Comparison of ENCODE assay signal across 8 cellular contexts in genomic region chr3:133578548-133579191, GRCh38. TPM values are rescaled to one million over a fixed set of nuclear protein-coding genes. Genes with fewer than 3 reads are reported as not detected.
A peak's percentile ranks its signal among the peaks of the same experiment; 100 is the strongest.
DNase-seq lines count a peak whose midpoint lies in the region; ATAC-seq, FAIRE-seq and TF ChIP-seq lines count a peak whose summit lies in the region.

No MANE protein-coding gene starts in this region.

- no peak overlapping the region for H3K18ac ChIP-seq in IMR-90 (ENCODE audit: low read depth, low read length)

- in situ Hi-C loops in IMR-90 (cut with MboI; ENCODE audit: low sequenced_read_pairs), result loop anchor here (5.0 kb wide), 1 partner anchor 111 kb away; no protein-coding TSS in a partner anchor
- in situ Hi-C loops in brain microvascular endothelial cell (cut with HindIII; ENCODE audit: low pct_ligation_motif_present, low sequenced_read_pairs), result loop anchor here (25.0 kb wide), 1 partner anchor 91 kb away; no protein-coding TSS in a partner anchor

- H3K9me3 ChIP-seq in CD8-positive, alpha-beta memory T cell (ENCODE audit: low read length), result no peaks in the 10 kb centered on the region
- no peaks in the 10 kb centered on the region for H3K9me3 ChIP-seq in IMR-90 (ENCODE audit: control insufficient read depth, insufficient read depth, low read length)
- no peaks in the 10 kb centered on the region for H3K9me3 ChIP-seq in naive thymus-derived CD4-positive, alpha-beta T cell (ENCODE audit: control insufficient read depth in 2 of 3, low read length in 3 of 3)

- BruUV-seq in IMR-90 (replicated peaks; lab: Mats Ljungman, UMichigan), result no TSS peak

- H3K27ac Mint-ChIP-seq in CD8-positive, alpha-beta memory T cell, result peak overlapping the region; percentile 4 to 95 (median 81)
- peak overlapping the region in 4 of 9 donors; percentile 31 to 86 (median 61) for H3K27ac Mint-ChIP-seq in naive thymus-derived CD4-positive, alpha-beta T cell

- H2BK15ac ChIP-seq in IMR-90 (ENCODE audit: low read depth, low read length), result no peak overlapping the region

- no peak overlapping the region for H4K91ac ChIP-seq in IMR-90 (ENCODE audit: insufficient read depth, low read depth, low read length)

- no peak overlapping the region for H2BK20ac ChIP-seq in IMR-90 (ENCODE audit: low read depth, low read length)

- no peak overlapping the region for H2AFZ ChIP-seq in IMR-90 (replicated peaks; ENCODE audit: low read length, poor library complexity)

- H3K4me2 ChIP-seq in IMR-90 (ENCODE audit: low read depth, low read length), result peak overlapping the region; percentile 70

- no peak overlapping the region for H2AK5ac ChIP-seq in IMR-90 (ENCODE audit: low read depth, low read length)

- no peak overlapping the region for H3K27ac ChIP-seq in CD8-positive, alpha-beta memory T cell (ENCODE audit: low read depth, low read length)
- H3K27ac ChIP-seq in IMR-90 (ENCODE audit: insufficient read depth, low read length), result no peak overlapping the region
- H3K27ac ChIP-seq in brain microvascular endothelial cell, result no peak overlapping the region
- no peak overlapping the region for H3K27ac ChIP-seq in naive thymus-derived CD4-positive, alpha-beta T cell (ENCODE audit: low read depth, low read length)

- no peak overlapping the region for H2AK9ac ChIP-seq in IMR-90 (replicated peaks; ENCODE audit: low read depth, low read length, poor library complexity)

- no peak overlapping the region for H3K4ac ChIP-seq in IMR-90 (ENCODE audit: low read depth, low read length)

- peaks cover 8 to 87% (median 20%) of the 10 kb centered on the region in 3 donors for H3K36me3 Mint-ChIP-seq in CD8-positive, alpha-beta memory T cell
- peaks cover 4 to 43% (median 21%) of the 10 kb centered on the region in 5 donors for H3K36me3 Mint-ChIP-seq in naive thymus-derived CD4-positive, alpha-beta T cell

- DNase-seq in CD8-positive, alpha-beta memory T cell, result no peak
- DNase-seq in IMR-90, result peak; percentile 55
- DNase-seq in brain microvascular endothelial cell, result no peak
- no peak for DNase-seq in naive thymus-derived CD4-positive, alpha-beta T cell
- DNase-seq in NCI-H526 (lab: John Stamatoyannopoulos, UW), result no peak
- no peak for DNase-seq in midbrain (lab: John Stamatoyannopoulos, UW)
- DNase-seq in H54 (ENCODE audit: insufficient read length, low spot score), result no peak

- H3K9ac ChIP-seq in IMR-90 (ENCODE audit: low read depth, low read length), result no peak overlapping the region; the same call in 1 of the 2 replicates

- peaks cover 72 to 87% (median 85%) of the 10 kb centered on the region in 3 donors for H3K4me1 Mint-ChIP-seq in CD8-positive, alpha-beta memory T cell
- peaks cover 45 to 83% (median 76%) of the 10 kb centered on the region in 7 donors for H3K4me1 Mint-ChIP-seq in naive thymus-derived CD4-positive, alpha-beta T cell

- peak overlapping the region; percentile 41 to 97 (median 67) for H3K4me3 Mint-ChIP-seq in CD8-positive, alpha-beta memory T cell
- H3K4me3 Mint-ChIP-seq in naive thymus-derived CD4-positive, alpha-beta T cell, result peak overlapping the region; percentile 39 to 99 (median 90)

- no peaks in the 10 kb centered on the region for H3K9me3 Mint-ChIP-seq in CD8-positive, alpha-beta memory T cell
- H3K9me3 Mint-ChIP-seq in naive thymus-derived CD4-positive, alpha-beta T cell, result no peaks in the 10 kb centered on the region

- TF ChIP-seq CTCF in IMR-90 (conservative IDR thresholded peaks at IDR 0.05; ENCODE audit: low read depth, low read length) (peak; percentile 63), brain microvascular endothelial cell (IDR thresholded peaks at IDR 0.05; ENCODE audit: low read depth, low read length, missing control alignments) (peak; percentile 68)

- H3K4me1 ChIP-seq in CD8-positive, alpha-beta memory T cell (ENCODE audit: insufficient read depth, low read length), result peaks cover 68% of the 10 kb centered on the region
- H3K4me1 ChIP-seq in IMR-90 (ENCODE audit: control insufficient read depth, insufficient read depth, low read length), result 0 out of 2 replicates have a peak, but pooled peaks cover 1% of the 10 kb centered on the region
- H3K4me1 ChIP-seq in naive thymus-derived CD4-positive, alpha-beta T cell (ENCODE audit: control insufficient read depth in 2 of 2, insufficient read depth in 2 of 2, low read length in 2 of 2), result peaks cover 30 to 49% of the 10 kb centered on the region in 2 donors

- dilution Hi-C loops in IMR-90 (cut with HindIII; ENCODE audit: low sequenced_read_pairs, unreplicated experiment), result no loop called here

- ATAC-seq in IMR-90 (ENCODE audit: low read depth) (no peak), HG02852 (IDR thresholded peaks at IDR 0.05; ENCODE audit: unreplicated experiment) (no peak)
- no peak for ATAC-seq in naive thymus-derived CD4-positive, alpha-beta T cell

- no peak overlapping the region for H4K8ac ChIP-seq in IMR-90 (ENCODE audit: low read depth in 2 of 2, low read length in 2 of 2)

- CTCF ChIA-PET in CD8-positive, alpha-beta memory T cell (lab: Charles Lee), result interaction anchor here (0.9 to 4.9 kb wide), 10 partner anchors 9 to 853 kb away, joined by 3 to 29 read pairs (median 5); no protein-coding TSS in a partner anchor
- CTCF ChIA-PET in IMR-90 (lab: Yijun Ruan, JAX), result interaction anchor here (0.6 to 1.5 kb wide), 10 partner anchors 8 to 114 kb away, joined by 3 to 4 read pairs (median 3); no protein-coding TSS in a partner anchor
- CTCF ChIA-PET in naive thymus-derived CD4-positive, alpha-beta T cell (lab: Charles Lee), result interaction anchor here (0.6 to 5.6 kb wide), 5 partner anchors 9 to 852 kb away, joined by 3 to 80 read pairs (median 4); no protein-coding TSS in a partner anchor

- FAIRE-seq in H54 (lab: Jason Lieb, UNC), result no peak

- no peak overlapping the region for H3K14ac ChIP-seq in IMR-90 (replicated peaks; ENCODE audit: low read depth, low read length)

- peaks cover 2% of the 10 kb centered on the region for H3K9me1 ChIP-seq in IMR-90 (ENCODE audit: insufficient read depth, low read length)

- no peak overlapping the region for H2BK120ac ChIP-seq in IMR-90 (ENCODE audit: low read depth, low read length)

- H3K27me3 ChIP-seq in CD8-positive, alpha-beta memory T cell (ENCODE audit: insufficient read depth, low read length, poor library complexity, severe bottlenecking), result no peaks in the 10 kb centered on the region
- H3K27me3 ChIP-seq in IMR-90 (ENCODE audit: control insufficient read depth, insufficient read depth, low read length) (no peaks in the 10 kb centered on the region), brain microvascular endothelial cell (replicated peaks) (no peaks in the 10 kb centered on the region)
- no peaks in the 10 kb centered on the region for H3K27me3 ChIP-seq in naive thymus-derived CD4-positive, alpha-beta T cell (ENCODE audit: control insufficient read depth in 2 of 2, insufficient read depth in 2 of 2, low read length in 2 of 2)

- peaks cover 44% of the 10 kb centered on the region for H3K36me3 ChIP-seq in CD8-positive, alpha-beta memory T cell (ENCODE audit: insufficient read depth, low read length)
- peaks cover 38% of the 10 kb centered on the region for H3K36me3 ChIP-seq in IMR-90 (ENCODE audit: control insufficient read depth, insufficient read depth, low read length)
- H3K36me3 ChIP-seq in brain microvascular endothelial cell (replicated peaks), result peaks cover 63% of the 10 kb centered on the region
- H3K36me3 ChIP-seq in naive thymus-derived CD4-positive, alpha-beta T cell (ENCODE audit: control insufficient read depth in 2 of 3, insufficient read depth in 3 of 3, low read length in 3 of 3), result peaks cover 10 to 42% (median 35%) of the 10 kb centered on the region in 3 experiments

- no peak overlapping the region for H3K56ac ChIP-seq in IMR-90 (ENCODE audit: extremely low read depth, insufficient read depth, low read length)

- intact Hi-C loops in IMR-90 (cut with micrococcal nuclease), result loop anchor here (2.0 to 10.0 kb wide), 3 partner anchors 90 to 226 kb away; partner anchors contain the start of gene SRPRB
- intact Hi-C loops in naive thymus-derived CD4-positive, alpha-beta T cell (cut with micrococcal nuclease), result loop anchor here (1.0 to 5.0 kb wide), 3 partner anchors 9 to 90 kb away; no protein-coding TSS in a partner anchor

- H3K23ac ChIP-seq in IMR-90 (ENCODE audit: low read depth, low read length), result peak overlapping the region; percentile 18; the same call in 1 of the 2 replicates

- TF ChIP-seq POLR2A in IMR-90 (IDR thresholded peaks at IDR 0.05; ENCODE audit: low read depth, low read length), result peak; percentile 41; the same call in 1 of the 2 replicates
- TF ChIP-seq POLR2A in H54 (IDR thresholded peaks at IDR 0.05; ENCODE audit: low read depth, low read length), result no peak

- no peak overlapping the region for H2BK5ac ChIP-seq in IMR-90 (ENCODE audit: low read depth, low read length, poor library complexity, severe bottlenecking)

- peak; percentile 60 for TF ChIP-seq RAD21 in IMR-90 (IDR thresholded peaks at IDR 0.05; ENCODE audit: low read length)

- no peaks in the 10 kb centered on the region for H3K27me3 Mint-ChIP-seq in CD8-positive, alpha-beta memory T cell
- no peaks in the 10 kb centered on the region for H3K27me3 Mint-ChIP-seq in naive thymus-derived CD4-positive, alpha-beta T cell

- peaks cover 3 to 44% of the 10 kb centered on the region in 2 experiments for H3K79me1 ChIP-seq in IMR-90 (ENCODE audit: low read depth in 1 of 2, low read length in 2 of 2)

- no CpG with 5 or more reads among the region's 1 CpG for WGBS in IMR-90 (ENCODE audit: extremely low coverage in 2 of 2, insufficient read length in 1 of 2), 2 experiments

- peaks cover 91% of the 10 kb centered on the region for H4K20me1 ChIP-seq in IMR-90 (ENCODE audit: insufficient read depth, low read length)

- H3K4me3 ChIP-seq in CD8-positive, alpha-beta memory T cell (ENCODE audit: low read length), result no peak overlapping the region
- no peak overlapping the region for H3K4me3 ChIP-seq in IMR-90 (ENCODE audit: insufficient read depth, low read depth, low read length)
- H3K4me3 ChIP-seq in brain microvascular endothelial cell (ENCODE audit: low read depth, low read length), result no peak overlapping the region
- H3K4me3 ChIP-seq in naive thymus-derived CD4-positive, alpha-beta T cell (ENCODE audit: low read length), result peak overlapping the region; percentile 12

- H4K5ac ChIP-seq in IMR-90 (ENCODE audit: low read depth, low read length), result no peak overlapping the region

- POLR2A ChIA-PET in CD8-positive, alpha-beta memory T cell (lab: Charles Lee), result interaction anchor here (0.9 to 1.6 kb wide), 3 partner anchors 87 to 1162 kb away, joined by 3 to 4 read pairs (median 4); partner anchors contain the start of gene DNAJC13
- POLR2A ChIA-PET in IMR-90 (lab: Charles Lee; ENCODE audit: unreplicated experiment), result no interaction called here
- POLR2A ChIA-PET in naive thymus-derived CD4-positive, alpha-beta T cell (lab: Charles Lee), result interaction anchor here (0.6 to 9.8 kb wide), 7 partner anchors 11 to 853 kb away, joined by 3 to 179 read pairs (median 3); partner anchors contain the start of gene TOPBP1

RNA-seq across cellular contexts. Expression of gene CDV3, which starts 5.2 kb away (rescaled TPM):
- total RNA-seq in CD8-positive, alpha-beta memory T cell, result 100 to 1,000 TPM; 298 to 322 TPM
- polyA plus RNA-seq in CD8-positive, alpha-beta memory T cell, result 71.5 TPM
- 120 and 189 TPM in 2 replicates for total RNA-seq in IMR-90 (2012; rRNA removed)
- polyA plus RNA-seq in IMR-90 (2012; rRNA removed), result 78.1 and 93.6 TPM in 2 replicates
- 11.2 and 14.0 TPM in 2 replicates for polyA plus RNA-seq in IMR-90 (2012; cell fraction: cytosol; rRNA removed)
- polyA plus RNA-seq in IMR-90 (2012; cell fraction: nucleus; rRNA removed; ENCODE audit: low replicate concordance), result 3.2 and 36.9 TPM in 2 replicates
- 100 to 1,000 TPM; 179 to 206 (median 200) TPM for total RNA-seq in naive thymus-derived CD4-positive, alpha-beta T cell
- polyA plus RNA-seq in naive thymus-derived CD4-positive, alpha-beta T cell, result 10 to 100 TPM; 37.4 to 45.4 TPM
